Comparison of ENCODE assay signal across 14 cellular contexts in the genomic region with DNA sequence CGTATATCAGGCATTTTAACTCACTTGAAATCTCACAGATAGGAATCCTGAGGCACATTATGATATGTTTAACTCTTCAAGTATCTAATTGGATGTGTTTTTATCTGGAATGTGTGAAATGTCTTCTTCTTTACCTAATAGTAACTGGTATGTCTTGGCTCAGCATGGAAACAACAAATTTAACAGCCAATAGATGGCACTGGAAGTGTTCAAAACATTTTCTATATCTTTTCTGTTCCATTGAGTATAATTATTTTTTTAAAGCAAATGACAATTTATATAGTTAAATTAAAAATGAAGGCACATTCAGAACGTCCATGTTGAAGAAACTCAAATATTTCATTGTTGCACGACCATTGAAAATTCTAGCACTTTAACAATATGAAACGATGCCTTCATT.
DNase-seq lines count a peak whose midpoint lies in the region; ATAC-seq, FAIRE-seq and TF ChIP-seq lines count a peak whose summit lies in the region.
"Had no signal": no experiment of that assay in that cellular context is flagged by ENCODE, and none has a peak within 500 bp of the region (broad histone marks: within the 10 kb centered on the region; RNA-seq: fewer than 3 reads in every experiment).

No MANE protein-coding gene starts in this region.

- H3K79me2 ChIP-seq in Karpas-422 (ENCODE audit: low read length) = no peaks in the 10 kb centered on the region

- no peak overlapping the region for H3K9ac ChIP-seq in Karpas-422 (ENCODE audit: low read length)

- no peak for FAIRE-seq in bronchial epithelial cell (lab: Jason Lieb, UNC)
- FAIRE-seq: GM19239 had no signal

- H3K4me1 Mint-ChIP-seq in nephron = no peaks in the 10 kb centered on the region
- no peaks in the 10 kb centered on the region for H3K4me1 Mint-ChIP-seq in natural killer cell treated with Interleukin-12 subunit alpha and Interleukin-12 subunit beta and Interleukin-15 and Interleukin-18, amount 100 ng/mL, for 72 hours (ENCODE audit: low read depth in 2 of 2)
- H3K4me1 Mint-ChIP-seq: activated naive CD8-positive, alpha-beta T cell treated with anti-CD3 and anti-CD28 coated beads, Interleukin-2, amount 10 ng/mL, durations not matched to agents 7 days and 5 days; immature natural killer cell; neural crest cell had no signal

- no peaks in the 10 kb centered on the region for H3K4me1 ChIP-seq in Karpas-422 (ENCODE audit: low read length)

- TF ChIP-seq CTCF in bronchial epithelial cell (IDR thresholded peaks at IDR 0.05; ENCODE audit: insufficient read depth, low read length, severe bottlenecking) (no peak), nephron (IDR thresholded peaks at IDR 0.05; ENCODE audit: unreplicated experiment in 3 of 3) (peak in 2 of 3 experiments; percentile 14 to 42)

- ATAC-seq in natural killer cell treated with Interleukin-12 subunit alpha and Interleukin-12 subunit beta and Interleukin-15 and Interleukin-18, amount 100 ng/mL, for 72 hours = no peak
- ATAC-seq: effector memory CD8-positive, alpha-beta T cell had no signal

- H3K4me2 ChIP-seq in Karpas-422 (ENCODE audit: low read depth, low read length, poor library complexity, severe bottlenecking) = no peak overlapping the region

- no peaks in the 10 kb centered on the region for H3K27me3 Mint-ChIP-seq in nephron (ENCODE audit: low read depth)
- peaks cover 2 to 6% of the 10 kb centered on the region in 2 donors for H3K27me3 Mint-ChIP-seq in natural killer cell treated with Interleukin-12 subunit alpha and Interleukin-12 subunit beta and Interleukin-15 and Interleukin-18, amount 100 ng/mL, for 72 hours
- H3K27me3 Mint-ChIP-seq: effector memory CD8-positive, alpha-beta T cell; stimulated activated naive CD8-positive, alpha-beta T cell treated with anti-CD3 and anti-CD28 coated beads, Interleukin-15, Interleukin-2, amounts not matched to agents 100 ng/mL and 50 ng/mL, for 24 hours had no signal

- no peaks in the 10 kb centered on the region for H4K20me1 ChIP-seq in Karpas-422 (ENCODE audit: insufficient read depth, low read depth, low read length)

- H3K9me2 ChIP-seq in Karpas-422 (replicated peaks; ENCODE audit: insufficient read depth, low read length) = no peaks in the 10 kb centered on the region

- no peaks in the 10 kb centered on the region for H3K9me3 ChIP-seq in Karpas-422 (ENCODE audit: low read length)

- H3K27ac Mint-ChIP-seq in nephron = no peak overlapping the region
- H3K27ac Mint-ChIP-seq in natural killer cell treated with Interleukin-12 subunit alpha and Interleukin-12 subunit beta and Interleukin-15 and Interleukin-18, amount 100 ng/mL, for 72 hours = no peak overlapping the region
- H3K27ac Mint-ChIP-seq: activated naive CD8-positive, alpha-beta T cell treated with anti-CD3 and anti-CD28 coated beads, Interleukin-2, amount 10 ng/mL, durations not matched to agents 7 days and 5 days; effector memory CD8-positive, alpha-beta T cell; immature natural killer cell; stimulated activated naive CD8-positive, alpha-beta T cell treated with anti-CD3 and anti-CD28 coated beads, Interleukin-15, Interleukin-2, amounts not matched to agents 100 ng/mL and 50 ng/mL, for 24 hours had no signal

- H3K36me3 Mint-ChIP-seq in nephron (ENCODE audit: low read depth) = no peaks in the 10 kb centered on the region
- no peaks in the 10 kb centered on the region for H3K36me3 Mint-ChIP-seq in natural killer cell treated with Interleukin-12 subunit alpha and Interleukin-12 subunit beta and Interleukin-15 and Interleukin-18, amount 100 ng/mL, for 72 hours
- H3K36me3 Mint-ChIP-seq: activated naive CD8-positive, alpha-beta T cell treated with anti-CD3 and anti-CD28 coated beads, Interleukin-2, amount 10 ng/mL, durations not matched to agents 7 days and 5 days; immature natural killer cell had no signal

- no peak overlapping the region for H2AFZ ChIP-seq in Karpas-422 (ENCODE audit: low read length)

- H3K9me3 Mint-ChIP-seq in nephron = no peaks in the 10 kb centered on the region
- peaks cover 3% of the 10 kb centered on the region for H3K9me3 Mint-ChIP-seq in natural killer cell treated with Interleukin-12 subunit alpha and Interleukin-12 subunit beta and Interleukin-15 and Interleukin-18, amount 100 ng/mL, for 72 hours
- H3K9me3 Mint-ChIP-seq: activated naive CD8-positive, alpha-beta T cell treated with anti-CD3 and anti-CD28 coated beads, Interleukin-2, amount 10 ng/mL, durations not matched to agents 7 days and 5 days; effector memory CD8-positive, alpha-beta T cell; neural crest cell; stimulated activated naive CD8-positive, alpha-beta T cell treated with anti-CD3 and anti-CD28 coated beads, Interleukin-15, Interleukin-2, amounts not matched to agents 100 ng/mL and 50 ng/mL, for 24 hours had no signal

- H3K27ac ChIP-seq in Karpas-422 (ENCODE audit: low read length) = no peak overlapping the region

- DNase-seq in DMS53 treated with DMSO at 0.1 percent for 48 hours (lab: John Stamatoyannopoulos, UW; ENCODE audit: unreplicated experiment) (peak; percentile 5), Karpas-422 (peak; percentile 42), bronchial epithelial cell (ENCODE audit: low read depth) (peak; percentile 9), KG1 (lab: John Stamatoyannopoulos, UW) (no peak), SK-N-DZ (ENCODE audit: low spot score) (no peak)
- DNase-seq in natural killer cell treated with Interleukin-12 subunit alpha and Interleukin-12 subunit beta and Interleukin-15 and Interleukin-18, amount 100 ng/mL, for 72 hours (ENCODE audit: low spot score) = no peak
- DNase-seq: activated naive CD8-positive, alpha-beta T cell treated with anti-CD3 and anti-CD28 coated beads, Interleukin-2, amount 10 ng/mL, durations not matched to agents 7 days and 5 days; effector memory CD8-positive, alpha-beta T cell; immature natural killer cell; NCI-H1930 had no signal

- no peak overlapping the region for H3K4me3 ChIP-seq in Karpas-422 (ENCODE audit: low read length)
- H3K4me3 ChIP-seq in bronchial epithelial cell (ENCODE audit: low read depth, low read length) = no peak overlapping the region

- H3K4me3 Mint-ChIP-seq in nephron = no peak overlapping the region
- no peak overlapping the region for H3K4me3 Mint-ChIP-seq in natural killer cell treated with Interleukin-12 subunit alpha and Interleukin-12 subunit beta and Interleukin-15 and Interleukin-18, amount 100 ng/mL, for 72 hours
- H3K4me3 Mint-ChIP-seq: activated naive CD8-positive, alpha-beta T cell treated with anti-CD3 and anti-CD28 coated beads, Interleukin-2, amount 10 ng/mL, durations not matched to agents 7 days and 5 days; effector memory CD8-positive, alpha-beta T cell; immature natural killer cell; neural crest cell; stimulated activated naive CD8-positive, alpha-beta T cell treated with anti-CD3 and anti-CD28 coated beads, Interleukin-15, Interleukin-2, amounts not matched to agents 100 ng/mL and 50 ng/mL, for 24 hours had no signal

- no peaks in the 10 kb centered on the region for H3K27me3 ChIP-seq in Karpas-422 (ENCODE audit: low read length)
- no peaks in the 10 kb centered on the region for H3K27me3 ChIP-seq in bronchial epithelial cell (ENCODE audit: control insufficient read depth, insufficient read depth, low read length)

- no peaks in the 10 kb centered on the region for H3K36me3 ChIP-seq in Karpas-422 (ENCODE audit: insufficient read depth, low read length)
- no peaks in the 10 kb centered on the region for H3K36me3 ChIP-seq in bronchial epithelial cell (ENCODE audit: control insufficient read depth, insufficient read depth, low read length)

Comparison
In these comparisons a context has a peak if more than half of its experiments do, and no peak if none do; other contexts are left out.
1. DNase-seq: peak in DMS53 treated with DMSO at 0.1 percent for 48 hours (single experiment), Karpas-422 (single experiment) and bronchial epithelial cell (single experiment); none in KG1 (single experiment), natural killer cell treated with Interleukin-12 subunit alpha and Interleukin-12 subunit beta and Interleukin-15 and Interleukin-18, amount 100 ng/mL, for 72 hours (single experiment) and SK-N-DZ (single experiment).